27 cellular contexts compared by ENCODE assay signal in genomic region chr16:79842197-79842596, GRCh38.
"Had no signal": no experiment of that assay in that cellular context is flagged by ENCODE, and none has a peak within 500 bp of the region (broad histone marks: within the 10 kb centered on the region; RNA-seq: fewer than 3 reads in every experiment).

No MANE protein-coding gene starts in this region.

- H3K4me3 ChIP-seq: stomach, suprapubic skin, testis, thoracic aorta, thyroid gland, tibial artery, tibial nerve, transverse colon, upper lobe of left lung, upper lobe of right lung, uterus, vagina had no signal

- H3K9me3 ChIP-seq: stomach, suprapubic skin, testis, thoracic aorta, thyroid gland, tibial artery, tibial nerve, transverse colon, upper lobe of left lung, upper lobe of right lung, uterus, vagina had no signal

- DNase-seq: stimulated activated CD4-positive, alpha-beta T cell treated with anti-CD3 and anti-CD28 coated beads, Interleukin-2, amount 100 ng/mL, for 48 hours; stimulated activated CD4-positive, alpha-beta T cell treated with anti-CD3 and anti-CD28 coated beads, Interleukin-4, amount 100 ng/mL, for 1 hour; stimulated activated CD4-positive, alpha-beta T cell treated with anti-CD3 and anti-CD28 coated beads, Interleukin-4, amount 100 ng/mL, for 24 hours; stimulated activated CD4-positive, alpha-beta T cell treated with anti-CD3 and anti-CD28 coated beads, Interleukin-4, amount 100 ng/mL, for 4 hours; stimulated activated CD8-positive, alpha-beta memory T cell treated with anti-CD3 and anti-CD28 coated beads, Interleukin-4, amount 100 ng/mL, for 48 hours; stimulated activated naive B cell treated with anti-CD40 and anti-IgM and Interleukin-4, amounts not matched to agents 10 μg/mL and 1 μg/mL and 100 μg/mL, for 72 hours; stimulated activated naive CD4-positive, alpha-beta T cell; stimulated activated naive CD4-positive, alpha-beta T cell treated with Interleukin-2 at 50 U/mL for 16 hours; stimulated activated naive CD8-positive, alpha-beta T cell treated with anti-CD3 and anti-CD28 coated beads, Interleukin-15, amount 100 ng/mL, for 72 hours; stimulated activated naive CD8-positive, alpha-beta T cell treated with anti-CD3 and anti-CD28 coated beads, Interleukin-15, Interleukin-2, amounts not matched to agents 100 U/mL and 50 U/mL, for 24 hours; stomach; substantia nigra; testis; thyroid gland; tibial artery; transverse colon; trophoblast cell; upper lobe of left lung; upper lobe of right lung; uterus had no signal

- H3K27me3 ChIP-seq: stomach, suprapubic skin, testis, thyroid gland, tibial artery, tibial nerve, transverse colon, upper lobe of left lung, upper lobe of right lung, uterus, vagina had no signal

- H3K36me3 ChIP-seq: stomach, suprapubic skin, thoracic aorta, thyroid gland, tibial artery, tibial nerve, transverse colon, upper lobe of left lung, upper lobe of right lung, uterus, vagina had no signal

- H3K4me1 ChIP-seq: thyroid gland, tibial artery, upper lobe of left lung had no signal

- ATAC-seq: stimulated activated effector memory CD8-positive, alpha-beta T cell treated with anti-CD3 and anti-CD28 coated beads, Interleukin-12 subunit alpha, Interleukin-12 subunit beta, amount 100 ng/mL, for 72 hours; stimulated activated memory B cell treated with anti-CD40 and anti-IgM and Interleukin-4, amounts not matched to agents 10 μg/mL and 1 μg/mL and 100 μg/mL, for 72 hours; stimulated activated naive B cell treated with anti-CD40 and anti-IgM and Interleukin-4, amounts not matched to agents 10 μg/mL and 1 μg/mL and 100 μg/mL, for 72 hours; stimulated activated naive CD8-positive, alpha-beta T cell treated with anti-CD3 and anti-CD28 coated beads, Interleukin-15, amount 100 ng/mL, for 72 hours; stimulated activated naive CD8-positive, alpha-beta T cell treated with anti-CD3 and anti-CD28 coated beads, Interleukin-15, Interleukin-2, amounts not matched to agents 100 U/mL and 50 U/mL, for 24 hours; upper lobe of right lung had no signal

- FAIRE-seq: urothelium cell line had no signal

- H3K27ac ChIP-seq: stomach, suprapubic skin, testis, thoracic aorta, thyroid gland, tibial artery, tibial nerve, transverse colon, upper lobe of left lung, upper lobe of right lung, uterus, vagina had no signal
